ENCODE assay signal across 1 cellular context in genomic region chr6:52815167-52816092, GRCh38.
TF ChIP-seq lines count a peak whose summit lies in the region.

No MANE protein-coding gene starts in this region.

TF ChIP-seq in HepG2, 621 proteins besides CTCF, POLR2A, EP300 and RAD21 (continued from another document and continues in another):
- TF ChIP-seq TERF1 (CRISPR knock-in tag; IDR thresholded peaks at IDR 0.05) = no peak
- peak; percentile 77; the same call in 1 of the 2 replicates for TF ChIP-seq MTA1 (CRISPR knock-in tag; IDR thresholded peaks at IDR 0.05; ENCODE audit: borderline replicate concordance)
- TF ChIP-seq HDAC6 (IDR thresholded peaks at IDR 0.05; ENCODE audit: low read depth, low read length) = no peak
- TF ChIP-seq HHEX (CRISPR knock-in tag; IDR thresholded peaks at IDR 0.05) = no peak
- no peak for TF ChIP-seq ZNF253 (CRISPR knock-in tag; IDR thresholded peaks at IDR 0.05; ENCODE audit: borderline replicate concordance)
- TF ChIP-seq TBX2 (CRISPR knock-in tag; IDR thresholded peaks at IDR 0.05; ENCODE audit: borderline replicate concordance) = peak; percentile 70; the same call in 1 of the 2 replicates
- no peak; the same call in 1 of the 2 replicates for TF ChIP-seq ZNF644 (CRISPR knock-in tag; IDR thresholded peaks at IDR 0.05; ENCODE audit: low read depth)
- no peak for TF ChIP-seq CENPX (CRISPR knock-in tag; IDR thresholded peaks at IDR 0.05)
- no peak for TF ChIP-seq ETS1 (CRISPR knock-in tag; IDR thresholded peaks at IDR 0.05)
- TF ChIP-seq NFKB2 (CRISPR knock-in tag; IDR thresholded peaks at IDR 0.05; ENCODE audit: borderline replicate concordance) = peak; percentile 88; the same call in 1 of the 2 replicates
- no peak for TF ChIP-seq THAP7 (CRISPR knock-in tag; IDR thresholded peaks at IDR 0.05)
- no peak for TF ChIP-seq GPN1 (CRISPR knock-in tag; IDR thresholded peaks at IDR 0.05; ENCODE audit: borderline replicate concordance)
- TF ChIP-seq GATAD1 (CRISPR knock-in tag; IDR thresholded peaks at IDR 0.05) = no peak
- no peak for TF ChIP-seq ZNF670 (CRISPR knock-in tag; IDR thresholded peaks at IDR 0.05; ENCODE audit: borderline replicate concordance)
- TF ChIP-seq ZFP37 (CRISPR knock-in tag; IDR thresholded peaks at IDR 0.05; ENCODE audit: borderline replicate concordance) = no peak
- no peak for TF ChIP-seq PBX2 (CRISPR knock-in tag; IDR thresholded peaks at IDR 0.05)
- TF ChIP-seq KDM3A (CRISPR knock-in tag; IDR thresholded peaks at IDR 0.05; ENCODE audit: low read depth) = no peak
- peak; percentile 39; the same call in 1 of the 2 replicates for TF ChIP-seq ELF3 (CRISPR knock-in tag; IDR thresholded peaks at IDR 0.05)
- no peak for TF ChIP-seq SRF (IDR thresholded peaks at IDR 0.05; ENCODE audit: low read depth, low read length)
- TF ChIP-seq KDM5A (IDR thresholded peaks at IDR 0.05; ENCODE audit: borderline replicate concordance, low read length) = no peak
- no peak for TF ChIP-seq SSRP1 (CRISPR knock-in tag; IDR thresholded peaks at IDR 0.05)
- TF ChIP-seq ZNF234 (CRISPR knock-in tag; conservative IDR thresholded peaks at IDR 0.05) = no peak
- peak; percentile 54; the same call in 1 of the 2 replicates for TF ChIP-seq PITX1 (CRISPR knock-in tag; IDR thresholded peaks at IDR 0.05)
- TF ChIP-seq FOSL2 (CRISPR knock-in tag; IDR thresholded peaks at IDR 0.05) = peak; percentile 69
- TF ChIP-seq ZNF383 (CRISPR knock-in tag; IDR thresholded peaks at IDR 0.05; ENCODE audit: borderline replicate concordance) = no peak
- TF ChIP-seq ZNF891 (CRISPR knock-in tag; IDR thresholded peaks at IDR 0.05) = no peak; the same call in 1 of the 2 replicates
- no peak for TF ChIP-seq ZNF605 (CRISPR knock-in tag; IDR thresholded peaks at IDR 0.05)
- peak; percentile 59; the same call in 1 of the 2 replicates for TF ChIP-seq RARA (CRISPR knock-in tag; IDR thresholded peaks at IDR 0.05)
- no peak for TF ChIP-seq ATF1 (CRISPR knock-in tag; IDR thresholded peaks at IDR 0.05)
- TF ChIP-seq AHDC1 (CRISPR knock-in tag; IDR thresholded peaks at IDR 0.05; ENCODE audit: borderline replicate concordance) = peak; percentile 66; the same call in 1 of the 2 replicates
- no peak for TF ChIP-seq DR1 (CRISPR knock-in tag; IDR thresholded peaks at IDR 0.05)
- peak; percentile 69 for TF ChIP-seq ZNF331 (CRISPR knock-in tag; IDR thresholded peaks at IDR 0.05)
- TF ChIP-seq NFYC (CRISPR knock-in tag; IDR thresholded peaks at IDR 0.05) = no peak
- no peak for TF ChIP-seq ZBTB44 (CRISPR knock-in tag; IDR thresholded peaks at IDR 0.05)
- no peak for TF ChIP-seq ATF7 (IDR thresholded peaks at IDR 0.05)
- TF ChIP-seq ATF7 (CRISPR knock-in tag; IDR thresholded peaks at IDR 0.05) = no peak; the same call in 1 of the 2 replicates
- no peak for TF ChIP-seq RNF219 (CRISPR knock-in tag; IDR thresholded peaks at IDR 0.05)
- peak; percentile 65 for TF ChIP-seq STAG1 (CRISPR knock-in tag; IDR thresholded peaks at IDR 0.05)
- TF ChIP-seq ZNF136 (CRISPR knock-in tag; IDR thresholded peaks at IDR 0.05; ENCODE audit: low read depth) = 0 out of 2 replicates have a peak, but pooled peaks have one; percentile 53
- peak; percentile 49; the same call in 1 of the 2 replicates for TF ChIP-seq ZNF547 (CRISPR knock-in tag; IDR thresholded peaks at IDR 0.05)
- TF ChIP-seq THAP8 (CRISPR knock-in tag; IDR thresholded peaks at IDR 0.05; ENCODE audit: borderline replicate concordance) = no peak
- TF ChIP-seq ZNF609 (CRISPR knock-in tag; IDR thresholded peaks at IDR 0.05; ENCODE audit: borderline replicate concordance) = peak; percentile 78; the same call in 1 of the 2 replicates
